Comparison of ENCODE assay signal across 1 cellular context in the genomic region with DNA sequence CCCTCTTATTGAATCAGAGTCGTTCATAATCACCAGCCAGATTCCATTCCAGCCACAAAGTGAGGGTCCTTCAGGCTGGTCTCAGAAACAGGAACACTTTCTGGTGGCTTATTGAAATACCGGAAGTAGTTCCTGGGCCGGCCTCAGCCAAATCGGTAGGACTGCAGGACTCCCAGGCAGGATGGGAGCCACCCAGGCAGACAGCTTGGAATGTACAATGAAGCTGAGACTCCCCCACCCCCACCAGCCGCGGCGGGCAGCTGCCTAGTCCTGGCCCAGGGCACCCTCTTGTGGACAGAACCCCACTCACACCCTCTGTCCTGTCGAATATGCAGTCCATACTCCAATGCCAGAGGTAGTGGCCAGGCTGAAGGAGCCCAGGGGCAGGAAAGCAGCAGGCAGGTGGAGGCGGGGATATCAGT.
A peak's percentile ranks its signal among the peaks of the same experiment; 100 is the strongest.
TF ChIP-seq lines count a peak whose summit lies in the region.

No MANE protein-coding gene starts in this region.

TF ChIP-seq in HEK293, 187 proteins besides CTCF, POLR2A, EP300 and RAD21 (continued from another document and continues in another):
- TF ChIP-seq, protein P1, sequence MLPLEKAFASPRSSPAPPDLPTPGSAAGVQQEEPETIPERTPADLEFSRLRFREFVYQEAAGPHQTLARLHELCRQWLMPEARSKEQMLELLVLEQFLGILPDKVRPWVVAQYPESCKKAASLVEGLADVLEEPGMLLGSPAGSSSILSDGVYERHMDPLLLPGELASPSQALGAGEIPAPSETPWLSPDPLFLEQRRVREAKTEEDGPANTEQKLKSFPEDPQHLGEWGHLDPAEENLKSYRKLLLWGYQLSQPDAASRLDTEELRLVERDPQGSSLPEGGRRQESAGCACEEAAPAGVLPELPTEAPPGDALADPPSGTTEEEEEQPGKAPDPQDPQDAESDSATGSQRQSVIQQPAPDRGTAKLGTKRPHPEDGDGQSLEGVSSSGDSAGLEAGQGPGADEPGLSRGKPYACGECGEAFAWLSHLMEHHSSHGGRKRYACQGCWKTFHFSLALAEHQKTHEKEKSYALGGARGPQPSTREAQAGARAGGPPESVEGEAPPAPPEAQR (tag by site-specific recombination; IDR thresholded peaks at IDR 0.05): no peak
- TF ChIP-seq ZNF24 (tag by site-specific recombination; IDR thresholded peaks at IDR 0.05) (no peak; the same call in 1 of the 2 replicates), ZNF837 (tag by site-specific recombination; IDR thresholded peaks at IDR 0.05) (no peak), ZNF155 (tag by site-specific recombination; IDR thresholded peaks at IDR 0.05) (no peak), ZNF510 (tag by site-specific recombination; IDR thresholded peaks at IDR 0.05; ENCODE audit: insufficient replicate concordance) (no peak), ZNF335 (tag by site-specific recombination; conservative IDR thresholded peaks at IDR 0.05) (peak; percentile 81), MZF1 (tag by site-specific recombination; IDR thresholded peaks at IDR 0.05; ENCODE audit: borderline replicate concordance) (no peak), ZFP69B (tag by site-specific recombination; IDR thresholded peaks at IDR 0.05) (no peak), ZNF350 (tag by site-specific recombination; IDR thresholded peaks at IDR 0.05) (no peak), ZNF654 (tag by site-specific recombination; IDR thresholded peaks at IDR 0.05; ENCODE audit: low read depth) (peak; percentile 95), YY1 (tag by site-specific recombination; IDR thresholded peaks at IDR 0.05) (no peak), ZNF768 (tag by site-specific recombination; IDR thresholded peaks at IDR 0.05) (no peak), ZNF23 (tag by site-specific recombination; IDR thresholded peaks at IDR 0.05; ENCODE audit: borderline replicate concordance) (no peak), EGR2 (tag by site-specific recombination; IDR thresholded peaks at IDR 0.05; ENCODE audit: low read depth) (0 out of 2 replicates have a peak, but pooled peaks have one; percentile 16), KLF8 (tag by site-specific recombination; IDR thresholded peaks at IDR 0.05) (peak; percentile 58), REPIN1 (tag by site-specific recombination; IDR thresholded peaks at IDR 0.05; ENCODE audit: low read depth) (no peak), ZNF248 (tag by site-specific recombination; IDR thresholded peaks at IDR 0.05) (no peak), ZNF311 (tag by site-specific recombination; IDR thresholded peaks at IDR 0.05; ENCODE audit: borderline replicate concordance) (no peak), ZNF776 (tag by site-specific recombination; IDR thresholded peaks at IDR 0.05; ENCODE audit: borderline replicate concordance) (no peak), ZNF341 (tag by site-specific recombination; IDR thresholded peaks at IDR 0.05; ENCODE audit: low read depth) (no peak), GLI4 (tag by site-specific recombination; IDR thresholded peaks at IDR 0.05) (no peak), HOXD13 (CRISPR knock-in tag; IDR thresholded peaks at IDR 0.05; ENCODE audit: borderline replicate concordance) (no peak), ZNF548 (tag by site-specific recombination; IDR thresholded peaks at IDR 0.05) (no peak), TCF7L2 (IDR thresholded peaks at IDR 0.05; ENCODE audit: borderline replicate concordance, low read depth, low read length) (no peak), ZNF37A (tag by site-specific recombination; IDR thresholded peaks at IDR 0.05) (no peak), ZFP3 (tag by site-specific recombination; IDR thresholded peaks at IDR 0.05; ENCODE audit: low read depth) (no peak), ZNF747 (tag by site-specific recombination; IDR thresholded peaks at IDR 0.05) (no peak), ZBTB8A (tag by site-specific recombination; IDR thresholded peaks at IDR 0.05) (0 out of 2 replicates have a peak, but pooled peaks have one; percentile 31), OVOL3 (tag by site-specific recombination; IDR thresholded peaks at IDR 0.05) (no peak), ZNF600 (tag by site-specific recombination; IDR thresholded peaks at IDR 0.05) (peak; percentile 67), WT1 (tag by site-specific recombination; IDR thresholded peaks at IDR 0.05) (no peak), ZNF677 (tag by site-specific recombination; IDR thresholded peaks at IDR 0.05) (no peak), ZNF146 (tag by site-specific recombination; IDR thresholded peaks at IDR 0.05) (no peak)
- TF ChIP-seq, protein P2, sequence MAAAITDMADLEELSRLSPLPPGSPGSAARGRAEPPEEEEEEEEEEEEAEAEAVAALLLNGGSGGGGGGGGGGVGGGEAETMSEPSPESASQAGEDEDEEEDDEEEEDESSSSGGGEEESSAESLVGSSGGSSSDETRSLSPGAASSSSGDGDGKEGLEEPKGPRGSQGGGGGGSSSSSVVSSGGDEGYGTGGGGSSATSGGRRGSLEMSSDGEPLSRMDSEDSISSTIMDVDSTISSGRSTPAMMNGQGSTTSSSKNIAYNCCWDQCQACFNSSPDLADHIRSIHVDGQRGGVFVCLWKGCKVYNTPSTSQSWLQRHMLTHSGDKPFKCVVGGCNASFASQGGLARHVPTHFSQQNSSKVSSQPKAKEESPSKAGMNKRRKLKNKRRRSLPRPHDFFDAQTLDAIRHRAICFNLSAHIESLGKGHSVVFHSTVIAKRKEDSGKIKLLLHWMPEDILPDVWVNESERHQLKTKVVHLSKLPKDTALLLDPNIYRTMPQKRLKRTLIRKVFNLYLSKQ (tag by site-specific recombination; IDR thresholded peaks at IDR 0.05; ENCODE audit: borderline replicate concordance): no peak
- TF ChIP-seq, protein P3, sequence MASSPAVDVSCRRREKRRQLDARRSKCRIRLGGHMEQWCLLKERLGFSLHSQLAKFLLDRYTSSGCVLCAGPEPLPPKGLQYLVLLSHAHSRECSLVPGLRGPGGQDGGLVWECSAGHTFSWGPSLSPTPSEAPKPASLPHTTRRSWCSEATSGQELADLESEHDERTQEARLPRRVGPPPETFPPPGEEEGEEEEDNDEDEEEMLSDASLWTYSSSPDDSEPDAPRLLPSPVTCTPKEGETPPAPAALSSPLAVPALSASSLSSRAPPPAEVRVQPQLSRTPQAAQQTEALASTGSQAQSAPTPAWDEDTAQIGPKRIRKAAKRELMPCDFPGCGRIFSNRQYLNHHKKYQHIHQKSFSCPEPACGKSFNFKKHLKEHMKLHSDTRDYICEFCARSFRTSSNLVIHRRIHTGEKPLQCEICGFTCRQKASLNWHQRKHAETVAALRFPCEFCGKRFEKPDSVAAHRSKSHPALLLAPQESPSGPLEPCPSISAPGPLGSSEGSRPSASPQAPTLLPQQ (tag by site-specific recombination; IDR thresholded peaks at IDR 0.05): no peak
- TF ChIP-seq, protein P4, sequence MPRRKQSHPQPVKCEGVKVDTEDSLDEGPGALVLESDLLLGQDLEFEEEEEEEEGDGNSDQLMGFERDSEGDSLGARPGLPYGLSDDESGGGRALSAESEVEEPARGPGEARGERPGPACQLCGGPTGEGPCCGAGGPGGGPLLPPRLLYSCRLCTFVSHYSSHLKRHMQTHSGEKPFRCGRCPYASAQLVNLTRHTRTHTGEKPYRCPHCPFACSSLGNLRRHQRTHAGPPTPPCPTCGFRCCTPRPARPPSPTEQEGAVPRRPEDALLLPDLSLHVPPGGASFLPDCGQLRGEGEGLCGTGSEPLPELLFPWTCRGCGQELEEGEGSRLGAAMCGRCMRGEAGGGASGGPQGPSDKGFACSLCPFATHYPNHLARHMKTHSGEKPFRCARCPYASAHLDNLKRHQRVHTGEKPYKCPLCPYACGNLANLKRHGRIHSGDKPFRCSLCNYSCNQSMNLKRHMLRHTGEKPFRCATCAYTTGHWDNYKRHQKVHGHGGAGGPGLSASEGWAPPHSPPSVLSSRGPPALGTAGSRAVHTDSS (tag by site-specific recombination; IDR thresholded peaks at IDR 0.05): no peak
- TF ChIP-seq, protein P5, sequence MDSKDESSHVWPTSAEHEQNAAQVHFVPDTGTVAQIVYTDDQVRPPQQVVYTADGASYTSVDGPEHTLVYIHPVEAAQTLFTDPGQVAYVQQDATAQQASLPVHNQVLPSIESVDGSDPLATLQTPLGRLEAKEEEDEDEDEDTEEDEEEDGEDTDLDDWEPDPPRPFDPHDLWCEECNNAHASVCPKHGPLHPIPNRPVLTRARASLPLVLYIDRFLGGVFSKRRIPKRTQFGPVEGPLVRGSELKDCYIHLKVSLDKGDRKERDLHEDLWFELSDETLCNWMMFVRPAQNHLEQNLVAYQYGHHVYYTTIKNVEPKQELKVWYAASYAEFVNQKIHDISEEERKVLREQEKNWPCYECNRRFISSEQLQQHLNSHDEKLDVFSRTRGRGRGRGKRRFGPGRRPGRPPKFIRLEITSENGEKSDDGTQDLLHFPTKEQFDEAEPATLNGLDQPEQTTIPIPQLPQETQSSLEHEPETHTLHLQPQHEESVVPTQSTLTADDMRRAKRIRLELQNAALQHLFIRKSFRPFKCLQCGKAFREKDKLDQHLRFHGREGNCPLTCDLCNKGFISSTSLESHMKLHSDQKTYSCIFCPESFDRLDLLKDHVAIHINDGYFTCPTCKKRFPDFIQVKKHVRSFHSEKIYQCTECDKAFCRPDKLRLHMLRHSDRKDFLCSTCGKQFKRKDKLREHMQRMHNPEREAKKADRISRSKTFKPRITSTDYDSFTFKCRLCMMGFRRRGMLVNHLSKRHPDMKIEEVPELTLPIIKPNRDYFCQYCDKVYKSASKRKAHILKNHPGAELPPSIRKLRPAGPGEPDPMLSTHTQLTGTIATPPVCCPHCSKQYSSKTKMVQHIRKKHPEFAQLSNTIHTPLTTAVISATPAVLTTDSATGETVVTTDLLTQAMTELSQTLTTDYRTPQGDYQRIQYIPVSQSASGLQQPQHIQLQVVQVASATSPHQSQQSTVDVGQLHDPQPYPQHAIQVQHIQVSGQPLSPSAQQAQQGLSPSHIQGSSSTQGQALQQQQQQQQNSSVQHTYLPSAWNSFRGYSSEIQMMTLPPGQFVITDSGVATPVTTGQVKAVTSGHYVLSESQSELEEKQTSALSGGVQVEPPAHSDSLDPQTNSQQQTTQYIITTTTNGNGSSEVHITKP (tag by site-specific recombination; IDR thresholded peaks at IDR 0.05): peak; percentile 87
- TF ChIP-seq, protein P6, sequence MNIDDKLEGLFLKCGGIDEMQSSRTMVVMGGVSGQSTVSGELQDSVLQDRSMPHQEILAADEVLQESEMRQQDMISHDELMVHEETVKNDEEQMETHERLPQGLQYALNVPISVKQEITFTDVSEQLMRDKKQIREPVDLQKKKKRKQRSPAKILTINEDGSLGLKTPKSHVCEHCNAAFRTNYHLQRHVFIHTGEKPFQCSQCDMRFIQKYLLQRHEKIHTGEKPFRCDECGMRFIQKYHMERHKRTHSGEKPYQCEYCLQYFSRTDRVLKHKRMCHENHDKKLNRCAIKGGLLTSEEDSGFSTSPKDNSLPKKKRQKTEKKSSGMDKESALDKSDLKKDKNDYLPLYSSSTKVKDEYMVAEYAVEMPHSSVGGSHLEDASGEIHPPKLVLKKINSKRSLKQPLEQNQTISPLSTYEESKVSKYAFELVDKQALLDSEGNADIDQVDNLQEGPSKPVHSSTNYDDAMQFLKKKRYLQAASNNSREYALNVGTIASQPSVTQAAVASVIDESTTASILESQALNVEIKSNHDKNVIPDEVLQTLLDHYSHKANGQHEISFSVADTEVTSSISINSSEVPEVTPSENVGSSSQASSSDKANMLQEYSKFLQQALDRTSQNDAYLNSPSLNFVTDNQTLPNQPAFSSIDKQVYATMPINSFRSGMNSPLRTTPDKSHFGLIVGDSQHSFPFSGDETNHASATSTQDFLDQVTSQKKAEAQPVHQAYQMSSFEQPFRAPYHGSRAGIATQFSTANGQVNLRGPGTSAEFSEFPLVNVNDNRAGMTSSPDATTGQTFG (tag by site-specific recombination; IDR thresholded peaks at IDR 0.05; ENCODE audit: borderline replicate concordance): no peak
- TF ChIP-seq, protein P7, sequence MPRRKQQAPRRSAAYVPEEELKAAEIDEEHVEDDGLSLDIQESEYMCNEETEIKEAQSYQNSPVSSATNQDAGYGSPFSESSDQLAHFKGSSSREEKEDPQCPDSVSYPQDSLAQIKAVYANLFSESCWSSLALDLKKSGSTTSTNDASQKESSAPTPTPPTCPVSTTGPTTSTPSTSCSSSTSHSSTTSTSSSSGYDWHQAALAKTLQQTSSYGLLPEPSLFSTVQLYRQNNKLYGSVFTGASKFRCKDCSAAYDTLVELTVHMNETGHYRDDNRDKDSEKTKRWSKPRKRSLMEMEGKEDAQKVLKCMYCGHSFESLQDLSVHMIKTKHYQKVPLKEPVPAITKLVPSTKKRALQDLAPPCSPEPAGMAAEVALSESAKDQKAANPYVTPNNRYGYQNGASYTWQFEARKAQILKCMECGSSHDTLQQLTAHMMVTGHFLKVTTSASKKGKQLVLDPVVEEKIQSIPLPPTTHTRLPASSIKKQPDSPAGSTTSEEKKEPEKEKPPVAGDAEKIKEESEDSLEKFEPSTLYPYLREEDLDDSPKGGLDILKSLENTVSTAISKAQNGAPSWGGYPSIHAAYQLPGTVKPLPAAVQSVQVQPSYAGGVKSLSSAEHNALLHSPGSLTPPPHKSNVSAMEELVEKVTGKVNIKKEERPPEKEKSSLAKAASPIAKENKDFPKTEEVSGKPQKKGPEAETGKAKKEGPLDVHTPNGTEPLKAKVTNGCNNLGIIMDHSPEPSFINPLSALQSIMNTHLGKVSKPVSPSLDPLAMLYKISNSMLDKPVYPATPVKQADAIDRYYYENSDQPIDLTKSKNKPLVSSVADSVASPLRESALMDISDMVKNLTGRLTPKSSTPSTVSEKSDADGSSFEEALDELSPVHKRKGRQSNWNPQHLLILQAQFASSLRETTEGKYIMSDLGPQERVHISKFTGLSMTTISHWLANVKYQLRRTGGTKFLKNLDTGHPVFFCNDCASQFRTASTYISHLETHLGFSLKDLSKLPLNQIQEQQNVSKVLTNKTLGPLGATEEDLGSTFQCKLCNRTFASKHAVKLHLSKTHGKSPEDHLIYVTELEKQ (tag by site-specific recombination; IDR thresholded peaks at IDR 0.05; ENCODE audit: borderline replicate concordance): no peak
- TF ChIP-seq, protein P8, sequence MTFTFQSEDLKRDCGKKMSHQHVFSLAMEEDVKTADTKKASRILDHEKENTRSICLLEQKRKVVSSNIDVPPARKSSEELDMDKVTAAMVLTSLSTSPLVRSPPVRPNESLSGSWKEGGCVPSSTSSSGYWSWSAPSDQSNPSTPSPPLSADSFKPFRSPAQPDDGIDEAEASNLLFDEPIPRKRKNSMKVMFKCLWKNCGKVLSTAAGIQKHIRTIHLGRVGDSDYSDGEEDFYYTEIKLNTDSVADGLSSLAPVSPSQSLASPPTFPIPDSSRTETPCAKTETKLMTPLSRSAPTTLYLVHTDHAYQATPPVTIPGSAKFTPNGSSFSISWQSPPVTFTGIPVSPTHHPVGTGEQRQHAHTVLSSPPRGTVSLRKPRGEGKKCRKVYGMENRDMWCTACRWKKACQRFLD (tag by site-specific recombination; IDR thresholded peaks at IDR 0.05): no peak
